Comparison of ENCODE assay signal across 18 cellular contexts in genomic region chr3:24287728-24288450, GRCh38.
DNase-seq lines count a peak whose midpoint lies in the region; ATAC-seq and TF ChIP-seq lines count a peak whose summit lies in the region.
"Had no signal": no experiment of that assay in that cellular context is flagged by ENCODE, and none has a peak within 500 bp of the region (broad histone marks: within the 10 kb centered on the region; RNA-seq: fewer than 3 reads in every experiment).

No MANE protein-coding gene starts in this region.

- H3K4me1 ChIP-seq in right atrium auricular region (peaks cover 0 to 15% of the 10 kb centered on the region in 2 donors), psoas muscle (peaks cover 40% of the 10 kb centered on the region), uterus (peaks cover 0 to 5% of the 10 kb centered on the region in 2 donors)

- TF ChIP-seq CTCF in right atrium auricular region (IDR thresholded peaks at IDR 0.05) (no peak), psoas muscle (IDR thresholded peaks at IDR 0.05) (no peak), uterus (IDR thresholded peaks at IDR 0.05) (no peak), brain microvascular endothelial cell (IDR thresholded peaks at IDR 0.05; ENCODE audit: low read depth, low read length, missing control alignments) (no peak)

- no peak overlapping the region for H3K4me3 ChIP-seq in right atrium auricular region
- peak overlapping the region; percentile 51 for H3K4me3 ChIP-seq in psoas muscle
- no peak overlapping the region for H3K4me3 ChIP-seq in uterus
- H3K4me3 ChIP-seq in brain microvascular endothelial cell (ENCODE audit: low read depth, low read length): no peak overlapping the region
- H3K4me3 ChIP-seq: GM23338 had no signal

- in situ Hi-C loops in brain microvascular endothelial cell (cut with HindIII; ENCODE audit: low pct_ligation_motif_present, low sequenced_read_pairs): no loop called here

- no peak for TF ChIP-seq POLR2A in uterus (IDR thresholded peaks at IDR 0.05)

- H3K27me3 ChIP-seq in right atrium auricular region (no peaks in the 10 kb centered on the region), psoas muscle (ENCODE audit: insufficient read depth in 3 of 3, low read length in 2 of 3) (no peaks in the 10 kb centered on the region), uterus (no peaks in the 10 kb centered on the region), brain microvascular endothelial cell (replicated peaks) (no peaks in the 10 kb centered on the region)
- H3K27me3 ChIP-seq: neutrophil had no signal

- H3K27ac ChIP-seq in right atrium auricular region (peak overlapping the region in 1 of 2 donors; percentile 14), psoas muscle (peak overlapping the region; percentile 81), uterus (peak overlapping the region; percentile 55 to 57), brain microvascular endothelial cell (no peak overlapping the region)
- H3K27ac ChIP-seq: neutrophil had no signal

- DNase-seq in Right ventricle myocardium inferior (ENCODE audit: missing footprints) (no peak), right atrium auricular region (ENCODE audit: low spot score) (no peak), hypothalamus (lab: John Stamatoyannopoulos, UW) (peak in 26 of 51 donors; percentile 1 to 58 (median 16)), psoas muscle (peak; percentile 44 to 75), uterus (peak; percentile 19 to 29), T-helper 1 cell (no peak), brain microvascular endothelial cell (no peak), NCI-H345 (lab: John Stamatoyannopoulos, UW) (no peak)
- DNase-seq: activated CD4-positive, alpha-beta T cell treated with anti-CD3 and anti-CD28 coated beads for 4 hours; activated CD8-positive, alpha-beta memory T cell treated with anti-CD3 and anti-CD28 coated beads, Interleukin-2, amount 50 U/mL, for 48 hours; activated gamma-delta T cell treated with Interleukin-2 at 50 U/mL for 16 hours; cortex of kidney; glutamatergic neuron; islet precursor cell; NCI-H1105 treated with DMSO at 0.1 percent for 48 hours; small intestine had no signal

- WGBS in psoas muscle, 3 donors: 14 to 22% (median 15%) methylated on average over 3 of the region's 3 CpGs

- H3K9me3 ChIP-seq in right atrium auricular region: no peaks in the 10 kb centered on the region
- no peaks in the 10 kb centered on the region for H3K9me3 ChIP-seq in psoas muscle
- no peaks in the 10 kb centered on the region for H3K9me3 ChIP-seq in uterus
- H3K9me3 ChIP-seq: neutrophil had no signal

- ATAC-seq in Right ventricle myocardium inferior: peak; percentile 70
- peak; percentile 77 to 96 (median 91) for ATAC-seq in psoas muscle
- ATAC-seq: GM23338 had no signal

- intact Hi-C loops in Right ventricle myocardium inferior (cut with DNase I) (no loop called here), psoas muscle (cut with DNase I) (no loop called here), uterus (cut with DNase I; ENCODE audit: low total_unique reads) (no loop called here)

- H3K36me3 ChIP-seq in right atrium auricular region (no peaks in the 10 kb centered on the region), psoas muscle (ENCODE audit: insufficient read depth in 1 of 2, low read depth in 1 of 2) (no peaks in the 10 kb centered on the region), uterus (no peaks in the 10 kb centered on the region), brain microvascular endothelial cell (replicated peaks) (no peaks in the 10 kb centered on the region)
- H3K36me3 ChIP-seq: neutrophil had no signal

Comparison
In these comparisons a context has a peak if more than half of its experiments do, and no peak if none do; other contexts are left out.
1. DNase-seq: peak in hypothalamus (26 of 51), psoas muscle (2 of 2) and uterus (2 of 2); none in Right ventricle myocardium inferior (single experiment), right atrium auricular region (single experiment), T-helper 1 cell (0 of 5), brain microvascular endothelial cell (single experiment) and NCI-H345 (single experiment).